8 cellular contexts compared by ENCODE assay signal in the genomic region with DNA sequence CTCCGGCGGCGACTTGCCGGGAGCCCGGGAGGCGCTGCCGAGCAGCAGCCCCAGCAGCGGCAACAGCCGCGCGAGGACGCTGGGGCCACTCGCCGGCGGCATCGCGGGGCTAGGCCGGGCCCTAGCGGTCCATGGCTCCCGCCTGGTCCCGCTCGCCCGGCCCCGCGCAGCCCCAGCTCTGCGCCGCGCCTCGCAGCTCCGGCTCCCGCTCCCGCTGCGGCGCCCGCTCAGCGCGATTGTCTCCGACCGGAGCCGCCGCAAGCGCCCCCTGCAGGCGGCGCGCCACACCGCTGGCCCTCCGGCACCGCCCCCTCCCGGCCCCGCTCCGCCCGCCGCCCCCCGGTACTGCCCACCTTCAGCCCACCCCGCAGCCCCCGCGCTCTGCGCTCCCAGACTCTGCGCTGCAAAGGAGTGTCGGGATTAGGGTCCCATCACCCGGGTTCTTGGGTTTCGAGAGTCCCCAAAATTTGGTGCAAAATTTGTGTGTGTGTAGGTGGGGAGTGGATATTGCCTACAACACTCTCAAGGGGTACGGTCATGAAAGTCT. TPM values are rescaled to one million over a fixed set of nuclear protein-coding genes. Genes with fewer than 3 reads are reported as not detected.
DNase-seq lines count a peak whose midpoint lies in the region; ATAC-seq and TF ChIP-seq lines count a peak whose summit lies in the region.

A gene (minus strand): TSS at position 241 of the 547 bp plus-strand sequence. CDS start 139 bp downstream, at position 102.

- peak within 1 kb of the TSS; percentile 80 for H3K4me3 ChIP-seq in DOHH2 (ENCODE audit: low read length)
- H3K4me3 ChIP-seq in NT2/D1 (ENCODE audit: insufficient read length, low read depth): peak within 1 kb of the TSS; percentile 57
- peak within 1 kb of the TSS; percentile 66 to 72 (median 68) for H3K4me3 ChIP-seq in esophagus muscularis mucosa

- TF ChIP-seq EP300 in esophagus muscularis mucosa (IDR thresholded peaks at IDR 0.05): no peak

- peaks cover 38% of the 10 kb centered on the region for H3K27me3 Mint-ChIP-seq in activated T-cell treated with anti-CD3 and anti-CD28 coated beads, Interleukin-2, amount 50 U/mL, for 4 hours (ENCODE audit: low read depth)
- peaks cover 51% of the 10 kb centered on the region for H3K27me3 Mint-ChIP-seq in stimulated activated naive CD8-positive, alpha-beta T cell treated with anti-CD3 and anti-CD28 coated beads, Interleukin-15, amount 100 ng/mL, for 72 hours

- peak within 1 kb of the TSS; percentile 72 for H3K4me3 Mint-ChIP-seq in activated T-cell treated with anti-CD3 and anti-CD28 coated beads, Interleukin-2, amount 50 U/mL, for 4 hours
- H3K4me3 Mint-ChIP-seq in stimulated activated naive CD8-positive, alpha-beta T cell treated with anti-CD3 and anti-CD28 coated beads, Interleukin-15, amount 100 ng/mL, for 72 hours: peak within 1 kb of the TSS; percentile 72 to 75

- no peaks in the 10 kb centered on the region for H4K20me1 ChIP-seq in DOHH2 (ENCODE audit: control insufficient read depth, insufficient read depth, low read depth, low read length)

- no peaks in the 10 kb centered on the region for H3K79me2 ChIP-seq in DOHH2 (ENCODE audit: control insufficient read depth, low read length)

- TF ChIP-seq CTCF in DOHH2 (IDR thresholded peaks at IDR 0.05; ENCODE audit: low read depth, low read length, poor library complexity, severe bottlenecking) (peak; percentile 68), esophagus muscularis mucosa (IDR thresholded peaks at IDR 0.05) (peak; percentile 61 to 89 (median 78))

- no peak within 1 kb of the TSS for H3K27ac Mint-ChIP-seq in stimulated activated naive CD8-positive, alpha-beta T cell treated with anti-CD3 and anti-CD28 coated beads, Interleukin-15, amount 100 ng/mL, for 72 hours

- no peaks in the 10 kb centered on the region for H3K9me2 ChIP-seq in DOHH2 (replicated peaks; ENCODE audit: control insufficient read depth, low read length)

- H3K9me3 ChIP-seq in DOHH2 (ENCODE audit: control insufficient read depth, insufficient read depth, low read length) (no peaks in the 10 kb centered on the region), NT2/D1 (ENCODE audit: insufficient read depth, low read length) (no peaks in the 10 kb centered on the region), esophagus muscularis mucosa (no peaks in the 10 kb centered on the region)

- intact Hi-C loops in esophagus muscularis mucosa (cut with DNase I): no loop called here

- no peaks in the 10 kb centered on the region for H3K9me3 Mint-ChIP-seq in activated T-cell treated with anti-CD3 and anti-CD28 coated beads, Interleukin-2, amount 50 U/mL, for 4 hours
- no peaks in the 10 kb centered on the region for H3K9me3 Mint-ChIP-seq in stimulated activated naive CD8-positive, alpha-beta T cell treated with anti-CD3 and anti-CD28 coated beads, Interleukin-15, amount 100 ng/mL, for 72 hours

- WGBS in esophagus muscularis mucosa: 3% methylated on average over 5 of the region's 63 CpGs

- no peak within 1 kb of the TSS for H3K27ac ChIP-seq in DOHH2 (ENCODE audit: low read depth, low read length)
- H3K27ac ChIP-seq in esophagus muscularis mucosa (replicated peaks in 1 of 4): peak within 1 kb of the TSS in 3 of 4 donors; percentile 18 to 46 (median 45)

- peaks cover 10% of the 10 kb centered on the region for H3K4me1 Mint-ChIP-seq in activated T-cell treated with anti-CD3 and anti-CD28 coated beads, Interleukin-2, amount 50 U/mL, for 4 hours (ENCODE audit: low read depth)
- H3K4me1 Mint-ChIP-seq in stimulated activated naive CD8-positive, alpha-beta T cell treated with anti-CD3 and anti-CD28 coated beads, Interleukin-15, amount 100 ng/mL, for 72 hours: peaks cover 4% of the 10 kb centered on the region

- H3K36me3 ChIP-seq in DOHH2 (ENCODE audit: control insufficient read depth, low read length) (no peaks in the 10 kb centered on the region), NT2/D1 (ENCODE audit: insufficient read depth, insufficient read length, low read length) (peaks cover 10% of the 10 kb centered on the region), esophagus muscularis mucosa (no peaks in the 10 kb centered on the region)

- no peaks in the 10 kb centered on the region for H3F3A ChIP-seq in DOHH2 (ENCODE audit: control insufficient read depth, insufficient read depth)

- peak; percentile 63 for ATAC-seq in HG02885 (IDR thresholded peaks at IDR 0.05; ENCODE audit: poor library complexity, unreplicated experiment)
- ATAC-seq in activated T-cell treated with anti-CD3 and anti-CD28 coated beads, Interleukin-2, amount 50 U/mL, for 4 hours: peak; percentile 95 to 96
- ATAC-seq in stimulated activated naive CD8-positive, alpha-beta T cell treated with anti-CD3 and anti-CD28 coated beads, Interleukin-15, amount 100 ng/mL, for 72 hours: peak; percentile 89
- no peak for ATAC-seq in GM19455 (IDR thresholded peaks at IDR 0.05; ENCODE audit: unreplicated experiment)

- H3K36me3 Mint-ChIP-seq in activated T-cell treated with anti-CD3 and anti-CD28 coated beads, Interleukin-2, amount 50 U/mL, for 4 hours (ENCODE audit: insufficient read depth): no peaks in the 10 kb centered on the region

- H3K4me1 ChIP-seq in DOHH2 (ENCODE audit: control insufficient read depth, low read length) (peaks cover 52% of the 10 kb centered on the region), NT2/D1 (ENCODE audit: insufficient read depth, insufficient read length) (peaks cover 18% of the 10 kb centered on the region), esophagus muscularis mucosa (peaks cover 18 to 30% (median 24%) of the 10 kb centered on the region in 4 donors)

- TF ChIP-seq POLR2A in esophagus muscularis mucosa (IDR thresholded peaks at IDR 0.05; ENCODE audit: low read depth): no peak

- DNase-seq in NT2/D1 (ENCODE audit: low read depth, low spot score) (no peak), esophagus muscularis mucosa (ENCODE audit: extremely low spot score) (no peak), myocyte (ENCODE audit: low read depth) (peak; percentile 62)
- peak; percentile 60 for DNase-seq in activated T-cell treated with anti-CD3 and anti-CD28 coated beads, Interleukin-2, amount 50 U/mL, for 4 hours
- DNase-seq in stimulated activated naive CD8-positive, alpha-beta T cell treated with anti-CD3 and anti-CD28 coated beads, Interleukin-15, amount 100 ng/mL, for 72 hours: peak; percentile 60 to 77

- H3K4me2 ChIP-seq in DOHH2 (ENCODE audit: low read length): peak within 1 kb of the TSS; percentile 95

- H3K9ac ChIP-seq in NT2/D1 (ENCODE audit: insufficient read length, low read depth): peak within 1 kb of the TSS; percentile 77

- peaks cover 40% of the 10 kb centered on the region for H3K27me3 ChIP-seq in DOHH2 (ENCODE audit: control insufficient read depth, low read length)
- H3K27me3 ChIP-seq in NT2/D1 (ENCODE audit: insufficient read depth, insufficient read length): peaks cover 22% of the 10 kb centered on the region
- peaks cover 0 to 35% (median 2%) of the 10 kb centered on the region in 4 donors for H3K27me3 ChIP-seq in esophagus muscularis mucosa

RNA-seq across cellular contexts. Expression of the gene that starts here (rescaled TPM):
- total RNA-seq in activated T-cell treated with anti-CD3 and anti-CD28 coated beads, Interleukin-2, amount 50 U/mL, for 4 hours: under 1 TPM; 0.24 to 0.33 (median 0.27) TPM
- total RNA-seq in esophagus muscularis mucosa (1 to 10 TPM in 2 of 4 donors, under 1 TPM in 2; 0.42 to 2.0 (median 1.2) TPM), myocyte (89.5 and 141 TPM in 2 replicates)
- 36.0 TPM for polyA plus RNA-seq in myocyte (2012)

Comparison
In these comparisons a context has a peak if more than half of its experiments do, and no peak if none do; other contexts are left out.
1. RNA of the gene that starts here (total RNA-seq): 89.5 to 141 TPM in myocyte; 0.42 to 2.0 TPM in esophagus muscularis mucosa and 0.24 to 0.33 TPM in activated T-cell treated with anti-CD3 and anti-CD28 coated beads, Interleukin-2, amount 50 U/mL, for 4 hours; every median in the first group is over 10 times any median in the second.
2. Peak in DNase-seq and ATAC-seq in activated T-cell treated with anti-CD3 and anti-CD28 coated beads, Interleukin-2, amount 50 U/mL, for 4 hours; RNA of the gene not detected or under 1 TPM.
3. DNase-seq: peak in myocyte (single experiment) and stimulated activated naive CD8-positive, alpha-beta T cell treated with anti-CD3 and anti-CD28 coated beads, Interleukin-15, amount 100 ng/mL, for 72 hours (2 of 2); none in NT2/D1 (single experiment) and esophagus muscularis mucosa (single experiment).
4. Peak in every context shown above with its lines, with median percentiles within 50 percentile points of each other: H3K4me3 ChIP-seq.